Comparison of ENCODE assay signal across 19 cellular contexts in genomic region chrX:103789004-103789403, GRCh38. TPM values are rescaled to one million over a fixed set of nuclear protein-coding genes. Genes with fewer than 3 reads are reported as not detected.
DNase-seq lines count a peak whose midpoint lies in the region; ATAC-seq and TF ChIP-seq lines count a peak whose summit lies in the region.
"Had no signal": no experiment of that assay in that cellular context is flagged by ENCODE, and none has a peak within 500 bp of the region (broad histone marks: within the 10 kb centered on the region; RNA-seq: fewer than 3 reads in every experiment).

No MANE protein-coding gene starts in this region.

- H3K27ac Mint-ChIP-seq in CD14-positive monocyte = peak overlapping the region in 3 of 7 donors; percentile 1 to 34 (median 26)
- H3K27ac Mint-ChIP-seq in activated T-helper 2 cell treated with anti-CD3 and anti-CD28 coated beads, Interferon-gamma antibody, Interleukin-2, Interleukin-4, amounts not matched to agents 10 μg/mL and 5 μg/mL and 100 μg/mL, durations not matched to agents 14 hours and 24 hours and 36 hours = no peak overlapping the region
- H3K27ac Mint-ChIP-seq: CD8-positive, alpha-beta T cell; T-cell had no signal

- H3K9me3 Mint-ChIP-seq in CD14-positive monocyte = no peaks in the 10 kb centered on the region
- H3K9me3 Mint-ChIP-seq in activated T-helper 2 cell treated with anti-CD3 and anti-CD28 coated beads, Interferon-gamma antibody, Interleukin-2, Interleukin-4, amounts not matched to agents 10 μg/mL and 5 μg/mL and 100 μg/mL, durations not matched to agents 14 hours and 24 hours and 36 hours = no peaks in the 10 kb centered on the region
- H3K9me3 Mint-ChIP-seq: CD8-positive, alpha-beta T cell; T-cell had no signal

- peaks cover 0 to 3% (median 0%) of the 10 kb centered on the region in 3 donors for H3K27me3 Mint-ChIP-seq in CD14-positive monocyte (ENCODE audit: low read depth in 3 of 3)
- H3K27me3 Mint-ChIP-seq in activated T-helper 2 cell treated with anti-CD3 and anti-CD28 coated beads, Interferon-gamma antibody, Interleukin-2, Interleukin-4, amounts not matched to agents 10 μg/mL and 5 μg/mL and 100 μg/mL, durations not matched to agents 14 hours and 24 hours and 36 hours (ENCODE audit: low read depth) = peaks cover 3% of the 10 kb centered on the region

- no peaks in the 10 kb centered on the region for H3K9me3 ChIP-seq in tibial nerve
- no peaks in the 10 kb centered on the region for H3K9me3 ChIP-seq in psoas muscle

- H3K27me3 ChIP-seq in tibial nerve = peaks cover 0 to 46% of the 10 kb centered on the region in 2 donors
- no peaks in the 10 kb centered on the region for H3K27me3 ChIP-seq in psoas muscle (ENCODE audit: insufficient read depth in 3 of 3, low read length in 2 of 3)

- ATAC-seq in GM18909 (IDR thresholded peaks at IDR 0.05; ENCODE audit: poor library complexity, unreplicated experiment) (peak; percentile 89), HG02588 (IDR thresholded peaks at IDR 0.05; ENCODE audit: unreplicated experiment) (peak; percentile 65), HG03432 (IDR thresholded peaks at IDR 0.05; ENCODE audit: unreplicated experiment) (peak; percentile 80), psoas muscle (no peak)
- ATAC-seq: CD8-positive, alpha-beta T cell; stimulated activated naive CD8-positive, alpha-beta T cell treated with anti-CD3 and anti-CD28 coated beads, Interleukin-15, Interleukin-2, amounts not matched to agents 100 U/mL and 50 U/mL, for 24 hours; T-cell had no signal

- no peak for TF ChIP-seq POLR2A in tibial nerve (IDR thresholded peaks at IDR 0.05)

- intact Hi-C loops in psoas muscle (cut with DNase I) (no loop called here), CD14-positive monocyte (cut with micrococcal nuclease) (no loop called here)
- intact Hi-C loops in activated T-helper 2 cell treated with anti-CD3 and anti-CD28 coated beads, Interferon-gamma antibody, Interleukin-2, Interleukin-4, amounts not matched to agents 10 μg/mL and 5 μg/mL and 100 μg/mL, durations not matched to agents 14 hours and 24 hours and 36 hours (cut with micrococcal nuclease) = no loop called here

- peak overlapping the region in 2 of 4 donors; percentile 2 to 15 for H3K27ac ChIP-seq in tibial nerve
- no peak overlapping the region for H3K27ac ChIP-seq in psoas muscle
- H3K27ac ChIP-seq: GM23248 had no signal

- H3K4me1 ChIP-seq in tibial nerve = peaks cover 0 to 21% (median 9%) of the 10 kb centered on the region in 4 donors
- no peaks in the 10 kb centered on the region for H3K4me1 ChIP-seq in psoas muscle

- DNase-seq in germinal center (ENCODE audit: low spot score) (peak; percentile 14), tibial nerve (ENCODE audit: low spot score in 2 of 2) (no peak), psoas muscle (no peak), CD14-positive monocyte (ENCODE audit: low spot score) (no peak)
- no peak for DNase-seq in activated T-helper 2 cell treated with anti-CD3 and anti-CD28 coated beads, Interferon-gamma antibody, Interleukin-2, Interleukin-4, amounts not matched to agents 10 μg/mL and 5 μg/mL and 100 μg/mL, durations not matched to agents 14 hours and 24 hours and 36 hours (ENCODE audit: low spot score)
- DNase-seq: activated CD4-positive, alpha-beta T cell treated with anti-CD3 and anti-CD28 coated beads, Interleukin-2, amount 50 U/mL, for 4 hours; CD8-positive, alpha-beta T cell; GM23248; mesenchymal stem cell; NCI-H1092 treated with DMSO at 0.1 percent for 48 hours; NCI-H774; posterior cingulate gyrus; stimulated activated CD4-positive, alpha-beta T cell treated with anti-CD3 and anti-CD28 coated beads, Interleukin-2, amount 100 ng/mL, for 24 hours; stimulated activated naive CD8-positive, alpha-beta T cell treated with anti-CD3 and anti-CD28 coated beads, Interleukin-15, Interleukin-2, amounts not matched to agents 100 U/mL and 50 U/mL, for 24 hours; T-cell had no signal

- TF ChIP-seq CTCF in tibial nerve (IDR thresholded peaks at IDR 0.05) = no peak
- no peak for TF ChIP-seq CTCF in psoas muscle (IDR thresholded peaks at IDR 0.05)
- TF ChIP-seq CTCF in CD14-positive monocyte (IDR thresholded peaks at IDR 0.05) = no peak

- H3K4me3 ChIP-seq in tibial nerve = no peak overlapping the region
- H3K4me3 ChIP-seq in psoas muscle = no peak overlapping the region
- H3K4me3 ChIP-seq: GM23248 had no signal

- no peak for TF ChIP-seq EP300 in tibial nerve (IDR thresholded peaks at IDR 0.05)

- H3K36me3 Mint-ChIP-seq in CD14-positive monocyte = no peaks in the 10 kb centered on the region
- H3K36me3 Mint-ChIP-seq in activated T-helper 2 cell treated with anti-CD3 and anti-CD28 coated beads, Interferon-gamma antibody, Interleukin-2, Interleukin-4, amounts not matched to agents 10 μg/mL and 5 μg/mL and 100 μg/mL, durations not matched to agents 14 hours and 24 hours and 36 hours (ENCODE audit: low read depth) = no peaks in the 10 kb centered on the region
- H3K36me3 Mint-ChIP-seq: CD8-positive, alpha-beta T cell; T-cell had no signal

- peaks cover 0 to 6% (median 0%) of the 10 kb centered on the region in 3 donors for H3K36me3 ChIP-seq in tibial nerve
- H3K36me3 ChIP-seq in psoas muscle (ENCODE audit: insufficient read depth in 1 of 2, low read depth in 1 of 2) = no peaks in the 10 kb centered on the region

- peak overlapping the region in 1 of 2 donors; percentile 17 for H3K4me3 Mint-ChIP-seq in CD14-positive monocyte
- no peak overlapping the region for H3K4me3 Mint-ChIP-seq in activated T-helper 2 cell treated with anti-CD3 and anti-CD28 coated beads, Interferon-gamma antibody, Interleukin-2, Interleukin-4, amounts not matched to agents 10 μg/mL and 5 μg/mL and 100 μg/mL, durations not matched to agents 14 hours and 24 hours and 36 hours (ENCODE audit: low read depth)
- H3K4me3 Mint-ChIP-seq: CD8-positive, alpha-beta T cell; T-cell had no signal

- peaks cover 9% of the 10 kb centered on the region for H3K4me1 Mint-ChIP-seq in CD14-positive monocyte
- H3K4me1 Mint-ChIP-seq in activated T-helper 2 cell treated with anti-CD3 and anti-CD28 coated beads, Interferon-gamma antibody, Interleukin-2, Interleukin-4, amounts not matched to agents 10 μg/mL and 5 μg/mL and 100 μg/mL, durations not matched to agents 14 hours and 24 hours and 36 hours (ENCODE audit: low read depth) = no peaks in the 10 kb centered on the region
- H3K4me1 Mint-ChIP-seq: T-cell had no signal

RNA-seq across cellular contexts. Expression of gene PLP1, which starts 12.4 kb away (rescaled TPM):
- total RNA-seq in tibial nerve = 100 to 1,000 TPM; 256 to 727 (median 404) TPM
- 1 to 10 TPM in 1 of 4 donors, under 1 TPM in 2, not detected in 1; 0.39 to 1.7 (median 0.95) TPM for total RNA-seq in psoas muscle
- 1 to 10 TPM in 1 of 3 donors, under 1 TPM in 2; 0.69 to 1.2 (median 0.70) TPM for polyA plus RNA-seq in psoas muscle
- polyA plus RNA-seq in CD14-positive monocyte = not detected
- not detected in 2 replicates for total RNA-seq in activated T-helper 2 cell treated with anti-CD3 and anti-CD28 coated beads, Interferon-gamma antibody, Interleukin-2, Interleukin-4, amounts not matched to agents 10 μg/mL and 5 μg/mL and 100 μg/mL, durations not matched to agents 14 hours and 24 hours and 36 hours
- total RNA-seq: CD8-positive, alpha-beta T cell; HT-29; T-cell had no signal

RNA-seq across cellular contexts. Expression of gene RAB9B, which starts 43.1 kb away (rescaled TPM):
- 1 to 10 TPM; 2.3 to 4.8 (median 3.0) TPM for total RNA-seq in tibial nerve
- total RNA-seq in psoas muscle = 10 to 100 TPM in 1 of 4 donors, 1 to 10 TPM in 3; 1.9 to 15.2 (median 5.3) TPM
- polyA plus RNA-seq in psoas muscle = 1 to 10 TPM in 2 of 3 donors, under 1 TPM in 1; 0.47 to 4.2 (median 1.7) TPM
- under 1 TPM in 1 of 2 donors, not detected in 1; 0.08 TPM for polyA plus RNA-seq in CD14-positive monocyte
- total RNA-seq in activated T-helper 2 cell treated with anti-CD3 and anti-CD28 coated beads, Interferon-gamma antibody, Interleukin-2, Interleukin-4, amounts not matched to agents 10 μg/mL and 5 μg/mL and 100 μg/mL, durations not matched to agents 14 hours and 24 hours and 36 hours = 0.55 and 0.62 TPM in 2 replicates
- total RNA-seq: HT-29 had no signal

Comparison
In these comparisons a context has a peak if more than half of its experiments do, and no peak if none do; other contexts are left out.
1. ATAC-seq: peak in GM18909 (single experiment), HG02588 (single experiment) and HG03432 (single experiment); none in psoas muscle (0 of 4).
2. RNA of gene PLP1, which starts 12.4 kb away (total RNA-seq): 256 to 727 TPM in tibial nerve; 0.39 to 1.7 TPM in psoas muscle and not detected in activated T-helper 2 cell treated with anti-CD3 and anti-CD28 coated beads, Interferon-gamma antibody, Interleukin-2, Interleukin-4, amounts not matched to agents 10 μg/mL and 5 μg/mL and 100 μg/mL, durations not matched to agents 14 hours and 24 hours and 36 hours; every median in the first group is over 10 times any median in the second.